In genomic region chr4:37664696-37665095, GRCh38 we compare ENCODE assay signal across 15 cellular contexts. TPM values are rescaled to one million over a fixed set of nuclear protein-coding genes. Genes with fewer than 3 reads are reported as not detected.
DNase-seq lines count a peak whose midpoint lies in the region; ATAC-seq and TF ChIP-seq lines count a peak whose summit lies in the region.
"Had no signal": no experiment of that assay in that cellular context is flagged by ENCODE, and none has a peak within 500 bp of the region (broad histone marks: within the 10 kb centered on the region; RNA-seq: fewer than 3 reads in every experiment).

No MANE protein-coding gene starts in this region.

- H3K9me3 ChIP-seq in Panc1 (ENCODE audit: control insufficient read depth, insufficient read depth, low read depth, low read length) (no peaks in the 10 kb centered on the region), lower lobe of right lung (no peaks in the 10 kb centered on the region), subcutaneous abdominal adipose tissue (ENCODE audit: control insufficient read depth in 5 of 5, low read length in 5 of 5) (no peaks in the 10 kb centered on the region)
- H3K9me3 ChIP-seq: colonic mucosa, prostate gland had no signal

- DNase-seq in Panc1 (ENCODE audit: low read depth, low spot score) (no peak), dermis blood vessel endothelial cell (peak; percentile 44), lower lobe of right lung (no peak), UCSD-AML1 (lab: John Stamatoyannopoulos, UW; ENCODE audit: unreplicated experiment) (no peak)
- DNase-seq: activated CD4-positive, alpha-beta T cell treated with anti-CD3 and anti-CD28 coated beads for 36 hours; colonic mucosa; midbrain; NCI-H1417 treated with DMSO at 0.1 percent for 48 hours; NCI-H510A treated with DMSO at 0.1 percent for 48 hours had no signal

- CTCF ChIA-PET in Panc1 (lab: Charles Lee) = interaction anchor here (0.6 kb wide), 1 partner anchor 17 kb away, joined by 3 read pairs; no protein-coding TSS in a partner anchor

- H3K36me3 ChIP-seq in Panc1 (ENCODE audit: control insufficient read depth, insufficient read depth, low read length) (no peaks in the 10 kb centered on the region), lower lobe of right lung (no peaks in the 10 kb centered on the region), subcutaneous abdominal adipose tissue (ENCODE audit: control insufficient read depth in 5 of 5, insufficient read depth in 5 of 5, low read length in 5 of 5) (no peaks in the 10 kb centered on the region)
- H3K36me3 ChIP-seq: colonic mucosa, prostate gland had no signal

- H3K4me1 ChIP-seq in Panc1 (ENCODE audit: control insufficient read depth, insufficient read depth, low read length) (peaks cover 66% of the 10 kb centered on the region), lower lobe of right lung (peaks cover 71% of the 10 kb centered on the region), subcutaneous abdominal adipose tissue (ENCODE audit: control insufficient read depth in 5 of 5, insufficient read depth in 5 of 5, low read length in 5 of 5) (peaks cover 2 to 64% (median 59%) of the 10 kb centered on the region in 5 donors)
- H3K4me1 ChIP-seq: prostate gland had no signal

- in situ Hi-C loops in Panc1 (cut with HindIII; ENCODE audit: low pct_unique_long_range_greater_than_20kb, low sequenced_read_pairs) = no loop called here

- intact Hi-C loops in Panc1 (cut with micrococcal nuclease; ENCODE audit: unreplicated experiment) = no loop called here
- intact Hi-C loops in lower lobe of right lung (cut with DNase I) = no loop called here

- peak overlapping the region; percentile 53 for H3K27ac ChIP-seq in Panc1 (ENCODE audit: low read length)
- H3K27ac ChIP-seq in lower lobe of right lung = peak overlapping the region; percentile 60
- H3K27ac ChIP-seq in subcutaneous abdominal adipose tissue (ENCODE audit: low read depth, low read length) = peak overlapping the region; percentile 68
- H3K27ac ChIP-seq: C4-2B, KMS-11, prostate gland had no signal

- TF ChIP-seq CTCF in Panc1 (IDR thresholded peaks at IDR 0.05) = no peak
- no peak for TF ChIP-seq CTCF in lower lobe of right lung (IDR thresholded peaks at IDR 0.05)

- no TSS peak for BruUV-seq in Panc1 (replicated peaks; lab: Mats Ljungman, UMichigan)

- H3K4me3 ChIP-seq in Panc1 (ENCODE audit: low read depth in 2 of 2, low read length in 2 of 2) (peak overlapping the region in 1 of 2 experiments; percentile 16; a peak in 1 of 4 replicates), lower lobe of right lung (no peak overlapping the region), subcutaneous abdominal adipose tissue (ENCODE audit: low read depth in 1 of 5, low read length in 5 of 5) (peak overlapping the region in 1 of 5 donors; percentile 21)
- H3K4me3 ChIP-seq: colonic mucosa, prostate gland had no signal

- POLR2A ChIA-PET in Panc1 (lab: Charles Lee) = no interaction called here

- peak overlapping the region in 2 of 5 donors; percentile 38 to 71 for H3K9ac ChIP-seq in subcutaneous abdominal adipose tissue (ENCODE audit: low read length in 5 of 5)
- H3K9ac ChIP-seq: KMS-11 had no signal

- no peak for ATAC-seq in Panc1
- peak; percentile 26 to 36 for ATAC-seq in lower lobe of right lung
- no peak for ATAC-seq in GM19395 (IDR thresholded peaks at IDR 0.05; ENCODE audit: unreplicated experiment)
- ATAC-seq in GM19452 (IDR thresholded peaks at IDR 0.05; ENCODE audit: unreplicated experiment) = no peak
- ATAC-seq: activated CD4-positive, alpha-beta T cell treated with anti-CD3 and anti-CD28 coated beads for 36 hours had no signal

- H3K27me3 ChIP-seq in Panc1 (ENCODE audit: control insufficient read depth, insufficient read depth, low read length) = no peaks in the 10 kb centered on the region
- no peaks in the 10 kb centered on the region for H3K27me3 ChIP-seq in lower lobe of right lung (ENCODE audit: low read depth)
- H3K27me3 ChIP-seq in subcutaneous abdominal adipose tissue (ENCODE audit: control insufficient read depth in 5 of 5, insufficient read depth in 4 of 5, low read length in 5 of 5) = no peaks in the 10 kb centered on the region
- H3K27me3 ChIP-seq: colonic mucosa had no signal

RNA-seq across cellular contexts. Expression of gene RELL1, which starts 21.5 kb away (rescaled TPM):
- total RNA-seq in Panc1 (2021; ENCODE audit: unreplicated experiment) = 29.1 TPM
- 7.2 TPM for polyA plus RNA-seq in Panc1 (2012; ENCODE audit: insufficient read length)
- 187 and 289 TPM in 2 replicates for total RNA-seq in dermis blood vessel endothelial cell
- total RNA-seq in lower lobe of right lung = 33.5 TPM

Comparison
In these comparisons a context has a peak if more than half of its experiments do, and no peak if none do; other contexts are left out.
1. ATAC-seq: peak in lower lobe of right lung (2 of 2); none in Panc1 (single experiment), GM19395 (single experiment) and GM19452 (single experiment).
2. Peak in every context shown above with its lines, with median percentiles within 50 percentile points of each other: H3K27ac ChIP-seq.